19 cellular contexts compared by ENCODE assay signal in genomic region chr2:156490467-156490840, GRCh38.
"Had no signal": no experiment of that assay in that cellular context is flagged by ENCODE, and none has a peak within 500 bp of the region (broad histone marks: within the 10 kb centered on the region; RNA-seq: fewer than 3 reads in every experiment).

No MANE protein-coding gene starts in this region.

- H3K9me3 Mint-ChIP-seq: activated CD4-positive, alpha-beta T cell treated with anti-CD3 and anti-CD28 coated beads, Interleukin-2, amount 10 ng/mL, durations not matched to agents 24 days and 14 days; activated naive CD4-positive, alpha-beta T cell treated with anti-CD3 and anti-CD28 coated beads, Interleukin-2, amount 10 ng/mL, durations not matched to agents 7 days and 5 days; neural progenitor cell; stimulated activated naive CD8-positive, alpha-beta T cell treated with anti-CD3 and anti-CD28 coated beads, Interleukin-15, Interleukin-2, amounts not matched to agents 100 ng/mL and 50 ng/mL, for 24 hours; T-helper 2 cell treated with Interferon-gamma antibody and Interleukin-4, amounts not matched to agents 5 μg/mL and 100 μg/mL, for 36 hours; WTC11 had no signal

- H3K36me3 ChIP-seq: neural progenitor cell, prostate gland, right atrium auricular region had no signal

- H3K4me3 ChIP-seq: neural progenitor cell, prostate gland, right atrium auricular region had no signal

- H3K4me3 Mint-ChIP-seq: activated naive CD4-positive, alpha-beta T cell treated with anti-CD3 and anti-CD28 coated beads, Interleukin-2, amount 10 ng/mL, durations not matched to agents 7 days and 5 days; neural progenitor cell; WTC11 had no signal

- H3K4me1 ChIP-seq: prostate gland, right atrium auricular region had no signal

- H3K27me3 Mint-ChIP-seq: activated CD4-positive, alpha-beta T cell treated with anti-CD3 and anti-CD28 coated beads, Interleukin-2, amount 10 ng/mL, durations not matched to agents 24 days and 14 days; activated naive CD4-positive, alpha-beta T cell treated with anti-CD3 and anti-CD28 coated beads, Interleukin-2, amount 10 ng/mL, durations not matched to agents 7 days and 5 days; stimulated activated naive CD8-positive, alpha-beta T cell treated with anti-CD3 and anti-CD28 coated beads, Interleukin-15, Interleukin-2, amounts not matched to agents 100 ng/mL and 50 ng/mL, for 24 hours had no signal

- H3K9me3 ChIP-seq: prostate gland, right atrium auricular region had no signal

- H3K27me3 ChIP-seq: neural progenitor cell, right atrium auricular region had no signal

- H3K27ac Mint-ChIP-seq: activated naive CD4-positive, alpha-beta T cell treated with anti-CD3 and anti-CD28 coated beads, Interleukin-2, amount 10 ng/mL, durations not matched to agents 7 days and 5 days; neural progenitor cell; WTC11 had no signal

- H3K9ac ChIP-seq: neural progenitor cell had no signal

- ATAC-seq: WTC11 had no signal

- DNase-seq: activated CD4-positive, alpha-beta T cell treated with anti-CD3 and anti-CD28 coated beads, Interleukin-2, amount 10 ng/mL, durations not matched to agents 24 days and 14 days; activated CD8-positive, alpha-beta memory T cell treated with anti-CD3 and anti-CD28 coated beads for 24 hours; activated effector memory CD4-positive, alpha-beta T cell treated with Interleukin-2 at 50 U/mL for 16 hours; activated naive CD4-positive, alpha-beta T cell treated with anti-CD3 and anti-CD28 coated beads, Interleukin-2, amount 10 ng/mL, durations not matched to agents 7 days and 5 days; amygdala; dermis blood vessel endothelial cell; effector memory CD4-positive, alpha-beta T cell; islet precursor cell; mammary epithelial cell; midbrain; stimulated activated CD4-positive, alpha-beta T cell treated with anti-CD3 and anti-CD28 coated beads, Interleukin-12 subunit alpha, Interleukin-12 subunit beta, amount 100 ng/mL, for 4 hours; stimulated activated CD4-positive, alpha-beta T cell treated with anti-CD3 and anti-CD28 coated beads, Interleukin-1b, Interleukin-23, amount 100 ng/mL, for 48 hours; trophoblast cell had no signal

- H3K27ac ChIP-seq: neural progenitor cell, right atrium auricular region had no signal

- H3K36me3 Mint-ChIP-seq: activated naive CD4-positive, alpha-beta T cell treated with anti-CD3 and anti-CD28 coated beads, Interleukin-2, amount 10 ng/mL, durations not matched to agents 7 days and 5 days; neural progenitor cell; WTC11 had no signal
